Comparison of ENCODE assay signal across 9 cellular contexts in the genomic region with DNA sequence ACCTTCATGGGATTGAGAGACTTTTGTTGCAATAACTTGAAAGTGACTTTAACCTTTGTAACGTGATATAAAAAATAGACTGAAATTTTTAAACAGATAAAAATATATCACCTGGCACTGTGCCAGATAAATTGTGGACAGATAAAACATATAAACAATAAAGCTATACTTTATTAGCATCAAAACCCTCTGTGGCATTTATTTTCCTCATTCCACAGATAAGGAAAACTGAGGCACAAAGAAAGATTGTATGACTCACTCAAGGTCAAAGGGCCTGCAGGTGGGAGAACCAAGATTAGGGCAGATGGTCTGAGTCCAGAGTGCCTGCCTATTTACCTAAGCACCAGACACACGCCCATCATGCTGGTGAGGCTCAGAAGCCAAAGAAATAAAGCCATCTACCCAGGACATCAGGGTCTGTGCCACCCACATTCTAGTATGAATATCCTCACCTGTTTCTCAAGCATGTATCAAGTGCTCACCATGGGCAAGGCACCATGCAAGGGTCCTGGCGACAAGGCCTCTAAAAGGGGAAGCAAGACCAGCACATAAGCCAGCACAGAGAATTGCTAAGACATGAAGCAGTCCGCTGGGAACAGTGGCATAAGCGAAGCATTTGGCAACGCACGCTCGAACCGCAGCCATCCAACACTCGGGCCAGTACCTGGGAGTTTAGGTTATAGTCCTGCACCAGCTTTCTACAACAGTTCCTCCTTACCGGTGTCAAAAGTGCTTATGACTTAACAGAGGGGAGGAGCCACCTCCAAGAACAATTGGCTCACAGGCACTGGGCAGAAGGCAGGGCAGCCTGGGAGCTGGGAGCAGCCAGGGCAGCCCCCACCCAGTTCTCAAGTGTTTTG. TPM values are rescaled to one million over a fixed set of nuclear protein-coding genes. Genes with fewer than 3 reads are reported as not detected.
DNase-seq lines count a peak whose midpoint lies in the region; ATAC-seq, FAIRE-seq and TF ChIP-seq lines count a peak whose summit lies in the region.
"Had no signal": no experiment of that assay in that cellular context is flagged by ENCODE, and none has a peak within 500 bp of the region (broad histone marks: within the 10 kb centered on the region; RNA-seq: fewer than 3 reads in every experiment).

No MANE protein-coding gene starts in this region.

- H3K9ac ChIP-seq in SU-DHL-6 (ENCODE audit: low read length) (peak overlapping the region; percentile 4; the same call in 1 of the 2 replicates), endothelial cell of umbilical vein (replicated peaks; ENCODE audit: extremely low read depth, insufficient read depth, low read length) (peak overlapping the region; percentile 76)

- peak overlapping the region; percentile 72 for H3K4me3 Mint-ChIP-seq in nephron progenitor cell

- no peaks in the 10 kb centered on the region for H3K36me3 Mint-ChIP-seq in nephron progenitor cell (ENCODE audit: low read depth)

- no TSS peak for BruUV-seq in endothelial cell of umbilical vein (replicated peaks; lab: Mats Ljungman, UMichigan)

- H3K36me3 ChIP-seq in SU-DHL-6 (ENCODE audit: low read length) (no peaks in the 10 kb centered on the region), endothelial cell of umbilical vein (ENCODE audit: control insufficient read depth in 2 of 2, extremely low read depth in 1 of 2, insufficient read depth in 2 of 2, low read length in 2 of 2) (peaks cover 8 to 9% of the 10 kb centered on the region in 2 experiments)

- 0 out of 2 replicates have a peak, but pooled peaks cover 2% of the 10 kb centered on the region for H3F3A ChIP-seq in SU-DHL-6 (ENCODE audit: insufficient read depth)

- H3K79me2 ChIP-seq in SU-DHL-6 (ENCODE audit: insufficient read depth, low read length) (peaks cover 100% of the 10 kb centered on the region), endothelial cell of umbilical vein (ENCODE audit: control insufficient read depth, insufficient read depth, low read length) (peaks cover 98% of the 10 kb centered on the region)

- TF ChIP-seq POLR2A in endothelial cell of umbilical vein (IDR thresholded peaks at IDR 0.05; ENCODE audit: low read depth, low read length): peak; percentile 20

- H3K9me3 Mint-ChIP-seq in nephron progenitor cell: no peaks in the 10 kb centered on the region

- CTCF ChIA-PET in endothelial cell of umbilical vein (lab: Charles Lee): interaction anchor here (0.7 to 4.7 kb wide), 6 partner anchors 8 to 100 kb away, joined by 3 to 32 read pairs (median 4); no protein-coding TSS in a partner anchor

- H3K4me2 ChIP-seq in SU-DHL-6 (ENCODE audit: low read depth, low read length, poor library complexity, severe bottlenecking): peak overlapping the region; percentile 21
- peak overlapping the region; percentile 26 for H3K4me2 ChIP-seq in endothelial cell of umbilical vein (ENCODE audit: insufficient read depth, low read length)

- H3K27me3 ChIP-seq in SU-DHL-6 (ENCODE audit: low read length): no peaks in the 10 kb centered on the region
- no peaks in the 10 kb centered on the region for H3K27me3 ChIP-seq in endothelial cell of umbilical vein (ENCODE audit: control insufficient read depth in 2 of 2, insufficient read depth in 2 of 2, low read length in 2 of 2)

- ATAC-seq in HG03457 (IDR thresholded peaks at IDR 0.05; ENCODE audit: unreplicated experiment) (no peak), GM21526 (IDR thresholded peaks at IDR 0.05; ENCODE audit: low FRiP score, unreplicated experiment) (no peak)

- POLR2A ChIA-PET in endothelial cell of umbilical vein (lab: Charles Lee): interaction anchor here (1.2 to 2.5 kb wide), 6 partner anchors 9 to 31 kb away, joined by 3 to 13 read pairs (median 5); a partner anchor contains a TSS

- H3K9me3 ChIP-seq in SU-DHL-6 (ENCODE audit: insufficient read depth, low read length): no peaks in the 10 kb centered on the region
- no peaks in the 10 kb centered on the region for H3K9me3 ChIP-seq in endothelial cell of umbilical vein (replicated peaks; ENCODE audit: control insufficient read depth, insufficient read depth, low read length)

- peaks cover 8% of the 10 kb centered on the region; the same call in 1 of the 2 replicates for H4K20me1 ChIP-seq in SU-DHL-6 (ENCODE audit: low read depth, low read length)
- H4K20me1 ChIP-seq in endothelial cell of umbilical vein (replicated peaks; ENCODE audit: control insufficient read depth, extremely low read depth, insufficient read depth, low read length): no peaks in the 10 kb centered on the region

- dilution Hi-C loops in endothelial cell of umbilical vein (cut with MboI; ENCODE audit: extremely low pct_ligation_motif_present, low sequenced_read_pairs): no loop called here

- no peaks in the 10 kb centered on the region for H3K27me3 Mint-ChIP-seq in nephron progenitor cell (ENCODE audit: low read depth, poor library complexity)

- H3K4me1 ChIP-seq in endothelial cell of umbilical vein (ENCODE audit: control insufficient read depth, extremely low read depth, insufficient read depth, low read length): peaks cover 97% of the 10 kb centered on the region

- H3K4me3 ChIP-seq in SU-DHL-6 (ENCODE audit: insufficient read depth, low read length, poor library complexity, severe bottlenecking) (no peak overlapping the region), endothelial cell of umbilical vein (replicated peaks in 1 of 3; ENCODE audit: insufficient read depth in 1 of 3, low read depth in 1 of 3, low read length in 3 of 3) (peak overlapping the region in 1 of 3 experiments; percentile 0)

- TF ChIP-seq CTCF in C4-2B (conservative IDR thresholded peaks at IDR 0.05) (no peak), SU-DHL-6 (IDR thresholded peaks at IDR 0.05; ENCODE audit: insufficient read depth, low read length, poor library complexity, severe bottlenecking) (no peak), endothelial cell of umbilical vein (IDR thresholded peaks at IDR 0.05; ENCODE audit: extremely low read depth in 1 of 2, insufficient read depth in 1 of 2, low read depth in 1 of 2, low read length in 2 of 2) (no peak), nephron progenitor cell (IDR thresholded peaks at IDR 0.05) (no peak)

- H3K27ac ChIP-seq in C4-2B (peak overlapping the region; percentile 79), SU-DHL-6 (ENCODE audit: low read depth, low read length) (peak overlapping the region; percentile 36), endothelial cell of umbilical vein (ENCODE audit: insufficient read depth, low read depth, low read length) (peak overlapping the region; percentile 91)

- H3K27ac Mint-ChIP-seq in nephron progenitor cell: peak overlapping the region; percentile 97

- no peak for TF ChIP-seq EP300 in Ishikawa (IDR thresholded peaks at IDR 0.05; ENCODE audit: borderline replicate concordance)

- no peak for TF ChIP-seq RAD21 in Ishikawa (IDR thresholded peaks at IDR 0.05; ENCODE audit: low read depth)

- no peaks in the 10 kb centered on the region for H3K9me2 ChIP-seq in SU-DHL-6 (replicated peaks; ENCODE audit: insufficient read depth, low read length)

- H2AFZ ChIP-seq in SU-DHL-6 (ENCODE audit: low read depth, low read length, severe bottlenecking): no peak overlapping the region
- no peak overlapping the region for H2AFZ ChIP-seq in endothelial cell of umbilical vein (ENCODE audit: low read depth, low read length)

- no peaks in the 10 kb centered on the region for H3K9me1 ChIP-seq in endothelial cell of umbilical vein (replicated peaks; ENCODE audit: control insufficient read depth, extremely low read depth, insufficient read depth, low read length)

- FAIRE-seq in endothelial cell of umbilical vein (lab: Jason Lieb, UNC): peak; percentile 94
- FAIRE-seq: endometrium had no signal

- H3K4me1 Mint-ChIP-seq in nephron progenitor cell: peaks cover 98% of the 10 kb centered on the region

- intact Hi-C loops in endothelial cell of umbilical vein (cut with micrococcal nuclease): loop anchor here (1.0 to 5.0 kb wide), 2 partner anchors 15 to 97 kb away; no protein-coding TSS in a partner anchor

- DNase-seq in endothelial cell of umbilical vein (ENCODE audit: low read depth, low spot score) (peak; percentile 76), nephron progenitor cell (no peak), hepatic stellate cell (ENCODE audit: low spot score) (no peak)

TF ChIP-seq in Ishikawa, 13 proteins besides CTCF, POLR2A, EP300 and RAD21:
- TF ChIP-seq CREB1 (IDR thresholded peaks at IDR 0.05; ENCODE audit: low read depth): no peak
- TF ChIP-seq NFIC (IDR thresholded peaks at IDR 0.05): peak; percentile 77

TF ChIP-seq in endothelial cell of umbilical vein, 7 proteins besides CTCF, POLR2A, EP300 and RAD21:
- TF ChIP-seq JUN (IDR thresholded peaks at IDR 0.05; ENCODE audit: borderline replicate concordance, insufficient read depth, insufficient read length, low read depth) (peak; percentile 28), GATA2 (IDR thresholded peaks at IDR 0.05; ENCODE audit: insufficient read depth, insufficient read length, low read depth, low read length) (peak; percentile 25)
- TF ChIP-seq, protein P1, sequence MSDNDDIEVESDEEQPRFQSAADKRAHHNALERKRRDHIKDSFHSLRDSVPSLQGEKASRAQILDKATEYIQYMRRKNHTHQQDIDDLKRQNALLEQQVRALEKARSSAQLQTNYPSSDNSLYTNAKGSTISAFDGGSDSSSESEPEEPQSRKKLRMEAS (IDR thresholded peaks at IDR 0.05; ENCODE audit: insufficient read depth, insufficient read length): no peak

RNA-seq across cellular contexts. Expression of a gene that starts 17.6 kb away (rescaled TPM):
- total RNA-seq in endothelial cell of umbilical vein: 1,331 and 1,413 TPM in 2 replicates
- polyA plus RNA-seq in endothelial cell of umbilical vein: 157 and 188 TPM in 2 replicates
- 377 and 396 TPM in 2 replicates for polyA plus RNA-seq in endothelial cell of umbilical vein (2011; cell fraction: cytosol; rRNA removed)
- 759 and 766 TPM in 2 replicates for polyA plus RNA-seq in endothelial cell of umbilical vein (2011; cell fraction: nucleus; rRNA removed)
- polyA plus RNA-seq in endothelial cell of umbilical vein (2012): 496 and 585 TPM in 2 replicates
- 1,176 and 1,679 TPM in 2 replicates for polyA minus RNA-seq in endothelial cell of umbilical vein
- 42.9 TPM for polyA minus RNA-seq in endothelial cell of umbilical vein (2011; cell fraction: cytosol; rRNA and poly(A)+ RNA removed)
- 498 and 877 TPM in 2 replicates for polyA minus RNA-seq in endothelial cell of umbilical vein (2011; cell fraction: nucleus; rRNA and poly(A)+ RNA removed)

Comparison
In these comparisons a context has a peak if more than half of its experiments do, and no peak if none do; other contexts are left out.
1. H3K27ac ChIP-seq: peak in every context shown above with its lines; median percentile 91 in endothelial cell of umbilical vein; 79 in C4-2B; 36 in SU-DHL-6.